Comparison of ENCODE assay signal across 1 cellular context in the genomic region with DNA sequence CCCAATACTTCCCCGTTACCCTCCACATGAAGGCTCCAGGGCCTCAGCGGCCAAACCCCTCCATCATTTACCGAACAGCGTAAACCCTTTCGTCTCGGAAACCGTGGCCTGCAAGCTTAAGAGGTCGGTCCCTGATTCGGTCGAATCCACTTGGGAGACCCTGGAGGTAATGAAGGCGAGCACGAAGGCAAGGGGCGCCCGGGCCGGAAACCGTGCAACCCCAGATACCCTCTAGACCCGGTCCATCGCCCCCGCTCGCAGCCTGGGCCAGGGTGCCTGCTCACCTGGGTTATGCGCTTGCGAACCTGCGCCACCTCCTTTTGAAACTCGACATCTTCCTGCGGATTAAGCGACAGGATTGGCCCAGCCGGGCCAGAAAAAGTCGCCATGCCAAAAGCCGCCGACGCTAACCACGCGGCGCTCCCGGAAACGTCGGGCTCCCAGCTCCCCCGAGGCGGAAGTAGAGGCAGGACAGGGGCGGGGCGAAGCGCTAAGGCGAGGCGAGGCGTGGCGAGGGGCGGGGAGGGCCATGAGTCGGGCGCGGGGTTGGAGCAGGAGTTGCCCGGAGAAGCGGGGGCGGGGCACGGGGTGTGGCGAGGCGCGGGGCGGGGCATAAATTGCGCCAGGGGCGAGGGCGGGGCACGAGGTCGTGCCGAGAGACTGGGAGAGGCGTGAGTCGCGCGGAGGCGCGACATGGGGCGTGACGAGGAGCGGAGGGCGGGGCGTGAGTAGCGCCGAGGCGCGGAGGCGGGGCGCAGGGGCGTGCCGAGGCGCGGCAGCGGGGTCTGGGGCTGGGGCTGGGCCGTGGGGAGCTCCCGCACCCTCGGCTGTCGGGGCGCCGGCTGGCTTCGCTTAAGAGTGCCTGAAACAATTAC.
TF ChIP-seq lines count a peak whose summit lies in the region.

TSS of gene NIFK (minus strand) at position 414 of the 875 bp plus-strand sequence. CDS start at position 389, 25 bp downstream.

TF ChIP-seq in H1, 55 proteins besides CTCF, POLR2A, EP300 and RAD21:
- TF ChIP-seq CHD1 (IDR thresholded peaks at IDR 0.05; ENCODE audit: low read depth, low read length): no peak
- TF ChIP-seq SP4 (IDR thresholded peaks at IDR 0.05; ENCODE audit: low read length): no peak
- no peak for TF ChIP-seq JUND (IDR thresholded peaks at IDR 0.05; ENCODE audit: low read length)
- no peak for TF ChIP-seq CEBPB (IDR thresholded peaks at IDR 0.05; ENCODE audit: low read depth, low read length)
- TF ChIP-seq BCL11A (IDR thresholded peaks at IDR 0.05; ENCODE audit: low read depth in 2 of 2, low read length in 2 of 2): no peak
- no peak for TF ChIP-seq SUZ12 (IDR thresholded peaks at IDR 0.05; ENCODE audit: low read length)
- no peak for TF ChIP-seq JUN (IDR thresholded peaks at IDR 0.05; ENCODE audit: low read depth, low read length)
- TF ChIP-seq NRF1 (IDR thresholded peaks at IDR 0.05; ENCODE audit: low read depth, low read length): no peak
- no peak for TF ChIP-seq ZNF274 (IDR thresholded peaks at IDR 0.05; ENCODE audit: borderline replicate concordance, extremely low read depth, low read length)
- TF ChIP-seq RXRA (IDR thresholded peaks at IDR 0.05; ENCODE audit: insufficient read depth, low read depth, low read length): no peak
- TF ChIP-seq MAX (IDR thresholded peaks at IDR 0.05): peak; percentile 88
- TF ChIP-seq TBP (IDR thresholded peaks at IDR 0.05; ENCODE audit: low read depth, low read length): peak; percentile 79
- peak; percentile 74 for TF ChIP-seq KDM4A (IDR thresholded peaks at IDR 0.05; ENCODE audit: low read depth, low read length, severe bottlenecking)
- no peak for TF ChIP-seq KDM1A (IDR thresholded peaks at IDR 0.05; ENCODE audit: borderline replicate concordance, low read length)
- peak; percentile 71 for TF ChIP-seq TAF1 (IDR thresholded peaks at IDR 0.05; ENCODE audit: low read depth, low read length)
- TF ChIP-seq TCF12 (IDR thresholded peaks at IDR 0.05; ENCODE audit: low read depth, low read length): no peak
- peak; percentile 63; the same call in 1 of the 2 replicates for TF ChIP-seq E2F6 (IDR thresholded peaks at IDR 0.05)
- no peak for TF ChIP-seq POU5F1 (IDR thresholded peaks at IDR 0.05; ENCODE audit: low read depth, low read length)
- TF ChIP-seq HDAC2 (IDR thresholded peaks at IDR 0.05; ENCODE audit: borderline replicate concordance in 1 of 2, low read depth in 2 of 2, low read length in 2 of 2): peak in 1 of 2 experiments; percentile 86; a peak in 1 of 4 replicates
- TF ChIP-seq RFX5 (IDR thresholded peaks at IDR 0.05; ENCODE audit: borderline replicate concordance, low read depth, low read length): no peak
- no peak for TF ChIP-seq GTF2F1 (IDR thresholded peaks at IDR 0.05; ENCODE audit: borderline replicate concordance, low read depth, low read length)
- TF ChIP-seq KDM5A (IDR thresholded peaks at IDR 0.05; ENCODE audit: low read length): no peak; the same call in none of the 2 replicates
- TF ChIP-seq BACH1 (IDR thresholded peaks at IDR 0.05; ENCODE audit: low read length): peak; percentile 83
- TF ChIP-seq CHD2 (IDR thresholded peaks at IDR 0.05; ENCODE audit: low read length): no peak; the same call in 1 of the 2 replicates
- no peak for TF ChIP-seq SIX5 (IDR thresholded peaks at IDR 0.05; ENCODE audit: low read depth, low read length)
- TF ChIP-seq CHD7 (IDR thresholded peaks at IDR 0.05; ENCODE audit: insufficient replicate concordance, low read length): no peak
- TF ChIP-seq CBX5 (IDR thresholded peaks at IDR 0.05; ENCODE audit: low read depth, low read length): no peak
- TF ChIP-seq NANOG (IDR thresholded peaks at IDR 0.05; ENCODE audit: insufficient read depth, low read depth, low read length, poor library complexity, severe bottlenecking): no peak
- TF ChIP-seq YY1 (IDR thresholded peaks at IDR 0.05; ENCODE audit: low read depth, low read length): no peak; the same call in 1 of the 2 replicates
- no peak; the same call in 1 of the 2 replicates for TF ChIP-seq EGR1 (IDR thresholded peaks at IDR 0.05; ENCODE audit: borderline replicate concordance, low read depth, low read length)
- peak; percentile 18 to 87; a peak in 2 of 4 replicates for TF ChIP-seq SIN3A (conservative IDR thresholded peaks at IDR 0.05 in 1 of 2, IDR thresholded peaks at IDR 0.05 in 1 of 2; ENCODE audit: low read depth in 1 of 2, low read length in 2 of 2)
- no peak for TF ChIP-seq EZH2 (IDR thresholded peaks at IDR 0.05; ENCODE audit: low read depth, low read length, severe bottlenecking)
- TF ChIP-seq MAFK (IDR thresholded peaks at IDR 0.05; ENCODE audit: low read depth, low read length): no peak
- TF ChIP-seq GABPA (IDR thresholded peaks at IDR 0.05; ENCODE audit: borderline replicate concordance, insufficient read depth, low read length): peak; percentile 87
- no peak for TF ChIP-seq SIRT6 (IDR thresholded peaks at IDR 0.05; ENCODE audit: low read length)
- peak; percentile 84 for TF ChIP-seq CREB1 (IDR thresholded peaks at IDR 0.05)
- no peak for TF ChIP-seq HDAC6 (IDR thresholded peaks at IDR 0.05; ENCODE audit: low read depth, low read length)
- TF ChIP-seq TAF7 (optimal IDR thresholded peaks at IDR 0.05; ENCODE audit: borderline replicate concordance, low read depth, low read length): peak; percentile 37
- TF ChIP-seq ASH2L (IDR thresholded peaks at IDR 0.05; ENCODE audit: low read length): peak; percentile 82
- TF ChIP-seq ATF3 (IDR thresholded peaks at IDR 0.05; ENCODE audit: insufficient read depth, low read depth, low read length): no peak
- no peak; the same call in none of the 2 replicates for TF ChIP-seq POLR2AphosphoS5 (IDR thresholded peaks at IDR 0.05; ENCODE audit: low read depth, low read length)
- TF ChIP-seq SRF (IDR thresholded peaks at IDR 0.05; ENCODE audit: low read depth, low read length): no peak
- no peak; the same call in 1 of the 2 replicates for TF ChIP-seq RBBP5 (IDR thresholded peaks at IDR 0.05; ENCODE audit: borderline replicate concordance, low read depth, low read length)
- no peak for TF ChIP-seq SP1 (IDR thresholded peaks at IDR 0.05; ENCODE audit: low read depth, low read length)
- TF ChIP-seq FOSL1 (IDR thresholded peaks at IDR 0.05; ENCODE audit: insufficient read depth, low read depth, low read length): no peak
- TF ChIP-seq, protein P1, sequence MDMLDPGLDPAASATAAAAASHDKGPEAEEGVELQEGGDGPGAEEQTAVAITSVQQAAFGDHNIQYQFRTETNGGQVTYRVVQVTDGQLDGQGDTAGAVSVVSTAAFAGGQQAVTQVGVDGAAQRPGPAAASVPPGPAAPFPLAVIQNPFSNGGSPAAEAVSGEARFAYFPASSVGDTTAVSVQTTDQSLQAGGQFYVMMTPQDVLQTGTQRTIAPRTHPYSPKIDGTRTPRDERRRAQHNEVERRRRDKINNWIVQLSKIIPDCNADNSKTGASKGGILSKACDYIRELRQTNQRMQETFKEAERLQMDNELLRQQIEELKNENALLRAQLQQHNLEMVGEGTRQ (IDR thresholded peaks at IDR 0.05; ENCODE audit: low read length): no peak
- no peak for TF ChIP-seq CBX8 (IDR thresholded peaks at IDR 0.05; ENCODE audit: borderline replicate concordance, low read depth, low read length)
- no peak for TF ChIP-seq SP2 (IDR thresholded peaks at IDR 0.05; ENCODE audit: low read length)
- peak; percentile 85 for TF ChIP-seq PHF8 (conservative IDR thresholded peaks at IDR 0.05; ENCODE audit: low read depth, low read length)
- TF ChIP-seq CTBP2 (IDR thresholded peaks at IDR 0.05; ENCODE audit: borderline replicate concordance, insufficient read depth, insufficient read length, low read length): no peak
- TF ChIP-seq SAP30 (IDR thresholded peaks at IDR 0.05; ENCODE audit: insufficient read depth, insufficient replicate concordance, low read length): peak; percentile 82
- no peak for TF ChIP-seq BRCA1 (IDR thresholded peaks at IDR 0.05; ENCODE audit: low read depth, low read length)
- TF ChIP-seq ATF2 (IDR thresholded peaks at IDR 0.05; ENCODE audit: low read length): no peak
- TF ChIP-seq RNF2 (IDR thresholded peaks at IDR 0.05; ENCODE audit: borderline replicate concordance, low read depth, low read length, missing control alignments, poor library complexity, severe bottlenecking): no peak
- no peak for TF ChIP-seq TEAD4 (IDR thresholded peaks at IDR 0.05; ENCODE audit: low read depth, low read length)
